Comparison of ENCODE assay signal across 1 cellular context in genomic region chr6:34680313-34680712, GRCh38.
TF ChIP-seq lines count a peak whose summit lies in the region.

No MANE protein-coding gene starts in this region.

TF ChIP-seq in HepG2, 621 proteins besides CTCF, POLR2A, EP300 and RAD21:
- 0 out of 2 replicates have a peak, but pooled peaks have one; percentile 16 for TF ChIP-seq ZNF770 (CRISPR knock-in tag; IDR thresholded peaks at IDR 0.05)
